In genomic region chr19:18417250-18418033, GRCh38 we compare ENCODE assay signal across 9 cellular contexts. TPM values are rescaled to one million over a fixed set of nuclear protein-coding genes. Genes with fewer than 3 reads are reported as not detected.
A peak's percentile ranks its signal among the peaks of the same experiment; 100 is the strongest.
DNase-seq lines count a peak whose midpoint lies in the region; ATAC-seq, FAIRE-seq and TF ChIP-seq lines count a peak whose summit lies in the region.
"Had no signal": no experiment of that assay in that cellular context is flagged by ENCODE, and none has a peak within 500 bp of the region (broad histone marks: within the 10 kb centered on the region; RNA-seq: fewer than 3 reads in every experiment).

No MANE protein-coding gene starts in this region.

- peaks cover 63% of the 10 kb centered on the region for H3K4me1 Mint-ChIP-seq in central memory CD8-positive, alpha-beta T cell
- peaks cover 71% of the 10 kb centered on the region for H3K4me1 Mint-ChIP-seq in stimulated activated effector memory CD8-positive, alpha-beta T cell treated with anti-CD3 and anti-CD28 coated beads, Interleukin-12 subunit alpha, Interleukin-12 subunit beta, amount 100 ng/mL, for 72 hours

- H3K9ac ChIP-seq in DND-41 (ENCODE audit: low read depth, low read length) (peak overlapping the region; percentile 39), kidney (ENCODE audit: low read length in 2 of 2) (peak overlapping the region in 1 of 2 donors; percentile 69)

- H3K27ac ChIP-seq in DND-41 (ENCODE audit: low read length) (0 out of 2 replicates have a peak overlapping the region, but pooled peaks have one; percentile 20), RWPE2 (ENCODE audit: poor library complexity, severe bottlenecking) (peak overlapping the region; percentile 70), kidney (ENCODE audit: low read depth in 2 of 2, low read length in 2 of 2) (peak overlapping the region; percentile 82 to 95)

- peaks cover 78% of the 10 kb centered on the region for H3K4me1 ChIP-seq in DND-41 (ENCODE audit: insufficient read depth, low read length)
- H3K4me1 ChIP-seq in RWPE2 (ENCODE audit: insufficient read depth, poor library complexity, severe bottlenecking) = peaks cover 5% of the 10 kb centered on the region
- peaks cover 11 to 39% of the 10 kb centered on the region in 2 donors for H3K4me1 ChIP-seq in kidney (ENCODE audit: control insufficient read depth in 1 of 2, insufficient read depth in 1 of 2, low read depth in 1 of 2, low read length in 2 of 2)

- peaks cover 34% of the 10 kb centered on the region for H3K79me2 ChIP-seq in DND-41 (ENCODE audit: insufficient read depth, low read length)

- no peaks in the 10 kb centered on the region for H3K27me3 Mint-ChIP-seq in central memory CD8-positive, alpha-beta T cell

- peak overlapping the region; percentile 94 for H3K27ac Mint-ChIP-seq in central memory CD8-positive, alpha-beta T cell (ENCODE audit: low read depth)
- H3K27ac Mint-ChIP-seq in stimulated activated effector memory CD8-positive, alpha-beta T cell treated with anti-CD3 and anti-CD28 coated beads, Interleukin-12 subunit alpha, Interleukin-12 subunit beta, amount 100 ng/mL, for 72 hours = peak overlapping the region; percentile 91

- peak overlapping the region; percentile 83 for H3K4me3 Mint-ChIP-seq in central memory CD8-positive, alpha-beta T cell
- peak overlapping the region; percentile 95 for H3K4me3 Mint-ChIP-seq in stimulated activated effector memory CD8-positive, alpha-beta T cell treated with anti-CD3 and anti-CD28 coated beads, Interleukin-12 subunit alpha, Interleukin-12 subunit beta, amount 100 ng/mL, for 72 hours

- H3K36me3 ChIP-seq in DND-41 (ENCODE audit: insufficient read depth, low read length) (no peaks in the 10 kb centered on the region), RWPE2 (ENCODE audit: low read depth) (no peaks in the 10 kb centered on the region), kidney (ENCODE audit: control insufficient read depth in 1 of 2, insufficient read depth in 2 of 2, low read length in 2 of 2) (no peaks in the 10 kb centered on the region)

- peaks cover 34% of the 10 kb centered on the region for H4K20me1 ChIP-seq in DND-41 (ENCODE audit: insufficient read depth, low read length)

- FAIRE-seq in kidney (lab: Jason Lieb, UNC) = no peak
- FAIRE-seq: colon had no signal

- peak overlapping the region; percentile 88 for H3K4me2 ChIP-seq in DND-41 (ENCODE audit: insufficient read depth, low read length)

- intact Hi-C loops in kidney (cut with DNase I) = no loop called here

- peak overlapping the region in 1 of 2 experiments; percentile 53; a peak in 2 of 4 replicates for H3K4me3 ChIP-seq in DND-41 (ENCODE audit: low read depth in 1 of 2, low read length in 2 of 2)
- H3K4me3 ChIP-seq in RWPE2 (ENCODE audit: severe bottlenecking) = peak overlapping the region; percentile 33
- H3K4me3 ChIP-seq in kidney (ENCODE audit: low read length in 2 of 2) = peak overlapping the region in 1 of 2 donors; percentile 52

- H3K9me3 ChIP-seq in DND-41 (ENCODE audit: insufficient read depth, low read length, severe bottlenecking) (no peaks in the 10 kb centered on the region), RWPE2 (ENCODE audit: severe bottlenecking) (no peaks in the 10 kb centered on the region), kidney (ENCODE audit: control insufficient read depth in 1 of 2, low read length in 2 of 2) (no peaks in the 10 kb centered on the region)

- peak; percentile 20 for ATAC-seq in DND-41 (ENCODE audit: insufficient read depth, low read depth)
- ATAC-seq in RWPE2 (ENCODE audit: low read depth) = peak; percentile 56
- no peak for ATAC-seq in central memory CD8-positive, alpha-beta T cell (replicated peaks; ENCODE audit: extremely low read depth, poor library complexity, severe bottlenecking)
- ATAC-seq in stimulated activated effector memory CD8-positive, alpha-beta T cell treated with anti-CD3 and anti-CD28 coated beads, Interleukin-12 subunit alpha, Interleukin-12 subunit beta, amount 100 ng/mL, for 72 hours = peak; percentile 1
- no peak for ATAC-seq in HG03025 (IDR thresholded peaks at IDR 0.05; ENCODE audit: low FRiP score, unreplicated experiment)
- no peak for ATAC-seq in HG02571 (IDR thresholded peaks at IDR 0.05; ENCODE audit: unreplicated experiment)

- DNase-seq in DND-41 = peak; percentile 67
- peak; percentile 72 for DNase-seq in HT1080 (ENCODE audit: low read depth)
- peak; percentile 79 for DNase-seq in RWPE2 (ENCODE audit: low spot score)
- no peak for DNase-seq in central memory CD8-positive, alpha-beta T cell (ENCODE audit: low spot score in 2 of 2)
- DNase-seq in kidney = peak; percentile 96
- peak in 1 of 2 donors; percentile 80 for DNase-seq in stimulated activated effector memory CD8-positive, alpha-beta T cell treated with anti-CD3 and anti-CD28 coated beads, Interleukin-12 subunit alpha, Interleukin-12 subunit beta, amount 100 ng/mL, for 72 hours (ENCODE audit: low spot score in 2 of 2)

- H2AFZ ChIP-seq in DND-41 (ENCODE audit: low read depth, low read length) = peak overlapping the region; percentile 59

- H3K9me3 Mint-ChIP-seq in central memory CD8-positive, alpha-beta T cell = no peaks in the 10 kb centered on the region
- no peaks in the 10 kb centered on the region for H3K9me3 Mint-ChIP-seq in stimulated activated effector memory CD8-positive, alpha-beta T cell treated with anti-CD3 and anti-CD28 coated beads, Interleukin-12 subunit alpha, Interleukin-12 subunit beta, amount 100 ng/mL, for 72 hours

- TF ChIP-seq CTCF in DND-41 (IDR thresholded peaks at IDR 0.05; ENCODE audit: borderline replicate concordance, extremely low read depth, low read length, poor library complexity, severe bottlenecking) (no peak), RWPE2 (IDR thresholded peaks at IDR 0.05; ENCODE audit: poor library complexity, severe bottlenecking) (no peak), kidney (IDR thresholded peaks at IDR 0.05; ENCODE audit: borderline replicate concordance, extremely low read depth, insufficient read depth) (no peak)

- H3K27me3 ChIP-seq in DND-41 (ENCODE audit: insufficient read depth, low read length, poor library complexity) = peaks cover 27% of the 10 kb centered on the region
- no peaks in the 10 kb centered on the region for H3K27me3 ChIP-seq in RWPE2 (ENCODE audit: insufficient read depth, poor library complexity, severe bottlenecking)

- H3K36me3 Mint-ChIP-seq in central memory CD8-positive, alpha-beta T cell (ENCODE audit: insufficient read depth) = peaks cover 26% of the 10 kb centered on the region
- peaks cover 32% of the 10 kb centered on the region for H3K36me3 Mint-ChIP-seq in stimulated activated effector memory CD8-positive, alpha-beta T cell treated with anti-CD3 and anti-CD28 coated beads, Interleukin-12 subunit alpha, Interleukin-12 subunit beta, amount 100 ng/mL, for 72 hours

RNA-seq across cellular contexts. Expression of gene SSBP4, which starts 1.8 kb away (rescaled TPM):
- total RNA-seq in HT1080 (2014; rRNA removed; shearing (Covaris generic)) = 108 and 118 TPM in 2 replicates
- polyA plus RNA-seq in HT1080 (2015; cell fraction: cytosol; rRNA removed) = 82.4 and 88.1 TPM in 2 replicates
- 106 and 112 TPM in 2 replicates for polyA plus RNA-seq in HT1080 (2015; cell fraction: nucleus; rRNA removed)
- total RNA-seq in kidney = 64.9 TPM
- 74.9 TPM for polyA plus RNA-seq in kidney (ENCODE audit: insufficient read depth, low read depth, low replicate concordance)

RNA-seq across cellular contexts. Expression of gene LRRC25, which starts 20.0 kb away (rescaled TPM):
- total RNA-seq in HT1080 (2014; rRNA removed; shearing (Covaris generic)) = not detected in 2 replicates
- not detected in 2 replicates for polyA plus RNA-seq in HT1080 (2015; cell fraction: cytosol; rRNA removed)
- polyA plus RNA-seq in HT1080 (2015; cell fraction: nucleus; rRNA removed) = 0.08 TPM in 1 of 2 replicates, not detected in the other
- 13.1 TPM for total RNA-seq in kidney
- polyA plus RNA-seq in kidney (ENCODE audit: insufficient read depth, low read depth, low replicate concordance) = 2.7 TPM

RNA-seq across cellular contexts. Expression of gene ISYNA1, which starts 20.5 kb away (rescaled TPM):
- total RNA-seq in HT1080 (2014; rRNA removed; shearing (Covaris generic)) = 1.3 and 2.1 TPM in 2 replicates
- polyA plus RNA-seq in HT1080 (2015; cell fraction: cytosol; rRNA removed) = 1.5 and 1.7 TPM in 2 replicates
- polyA plus RNA-seq in HT1080 (2015; cell fraction: nucleus; rRNA removed) = 14.5 and 18.5 TPM in 2 replicates
- total RNA-seq in kidney = 68.6 TPM
- polyA plus RNA-seq in kidney (ENCODE audit: insufficient read depth, low read depth, low replicate concordance) = 101 TPM

RNA-seq across cellular contexts. Expression of gene GDF15, which starts 31.5 kb away (rescaled TPM):
- 97.3 and 120 TPM in 2 replicates for total RNA-seq in HT1080 (2014; rRNA removed; shearing (Covaris generic))
- 870 and 872 TPM in 2 replicates for polyA plus RNA-seq in HT1080 (2015; cell fraction: cytosol; rRNA removed)
- polyA plus RNA-seq in HT1080 (2015; cell fraction: nucleus; rRNA removed) = 1,277 and 1,293 TPM in 2 replicates
- total RNA-seq in kidney = 51.2 TPM
- 154 TPM for polyA plus RNA-seq in kidney (ENCODE audit: insufficient read depth, low read depth, low replicate concordance)

Comparison
In these comparisons a context has a peak if more than half of its experiments do, and no peak if none do; other contexts are left out.
1. ATAC-seq: peak in DND-41 (single experiment), RWPE2 (single experiment) and stimulated activated effector memory CD8-positive, alpha-beta T cell treated with anti-CD3 and anti-CD28 coated beads, Interleukin-12 subunit alpha, Interleukin-12 subunit beta, amount 100 ng/mL, for 72 hours (single experiment); none in central memory CD8-positive, alpha-beta T cell (single experiment), HG03025 (single experiment) and HG02571 (single experiment).
2. DNase-seq: peak in DND-41 (single experiment), HT1080 (single experiment), RWPE2 (single experiment) and kidney (single experiment); none in central memory CD8-positive, alpha-beta T cell (0 of 2).
3. H3K27ac ChIP-seq: peak in every context shown above with its lines; median percentile 88 in kidney; 70 in RWPE2; 20 in DND-41.
4. RNA of gene LRRC25, which starts 20.0 kb away (total RNA-seq): 13.1 TPM in kidney (single experiment); not detected in HT1080; every median in the first group is over 10 times any median in the second.
5. RNA of gene ISYNA1, which starts 20.5 kb away (total RNA-seq): 68.6 TPM in kidney (single experiment); 1.3 to 2.1 TPM in HT1080; every median in the first group is over 10 times any median in the second.